8 cellular contexts compared by ENCODE assay signal in the genomic region with DNA sequence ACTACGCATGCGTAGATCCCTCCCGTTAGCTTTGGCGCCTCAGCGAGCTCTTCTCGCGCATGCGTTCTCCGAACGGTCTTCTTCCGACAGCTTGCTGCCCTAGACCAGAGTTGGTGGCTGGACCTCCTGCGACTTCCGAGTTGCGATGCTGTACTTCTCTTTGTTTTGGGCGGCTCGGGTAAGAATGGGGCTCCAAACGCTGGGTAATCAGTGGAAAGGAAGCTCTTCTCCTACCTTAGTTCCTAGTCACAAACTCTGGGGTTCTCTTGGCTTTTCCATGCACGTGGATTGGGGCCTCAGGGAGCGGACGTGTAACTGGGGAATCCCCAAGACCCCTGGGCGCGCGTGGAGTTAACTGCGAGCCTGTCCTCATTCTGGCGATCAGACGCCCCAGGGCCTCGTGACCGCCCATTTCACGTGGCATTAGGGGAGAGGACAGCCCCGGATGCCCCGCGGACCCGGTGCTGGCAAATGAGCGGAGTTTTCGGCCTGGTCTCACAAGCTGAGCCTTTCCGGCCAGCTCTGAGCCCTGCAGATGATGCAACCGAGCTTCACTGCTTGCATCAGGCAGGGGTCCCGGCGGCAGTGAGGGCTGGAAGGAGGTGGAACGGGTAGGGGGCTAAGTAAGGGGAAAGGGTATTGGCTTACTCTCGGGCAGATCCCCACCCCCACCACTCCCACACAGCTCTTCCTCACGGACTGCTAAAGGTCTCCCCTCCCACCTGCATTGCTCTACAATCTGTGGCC. TPM values are rescaled to one million over a fixed set of nuclear protein-coding genes. Genes with fewer than 3 reads are reported as not detected.
A peak's percentile ranks its signal among the peaks of the same experiment; 100 is the strongest.
DNase-seq lines count a peak whose midpoint lies in the region; ATAC-seq, FAIRE-seq and TF ChIP-seq lines count a peak whose summit lies in the region.

A gene (plus strand): TSS at position 78 of the 747 bp plus-strand sequence. CDS start 68 bp downstream, at position 146.

- peak within 1 kb of the TSS; percentile 98 to 99 (median 99) for H3K4me3 Mint-ChIP-seq in CD4-positive, CD25-positive, alpha-beta regulatory T cell
- peak within 1 kb of the TSS; percentile 97 for H3K4me3 Mint-ChIP-seq in memory B cell

- peak within 1 kb of the TSS; percentile 42 for H4K5ac ChIP-seq in H1 (ENCODE audit: insufficient read length, low read depth, low read length)

- peak within 1 kb of the TSS; percentile 90 to 99 (median 96) for H3K9ac ChIP-seq in H1 (replicated peaks in 1 of 4; ENCODE audit: extremely low read depth in 1 of 4, low read depth in 3 of 4, low read length in 3 of 4)

- H4K91ac ChIP-seq in H1 (replicated peaks; ENCODE audit: insufficient read length, low read length) = peak within 1 kb of the TSS; percentile 84

- H3K9me3 Mint-ChIP-seq in CD4-positive, CD25-positive, alpha-beta regulatory T cell = peaks cover 0 to 3% (median 0%) of the 10 kb centered on the region in 7 donors
- no peaks in the 10 kb centered on the region for H3K9me3 Mint-ChIP-seq in memory B cell

- H2BK5ac ChIP-seq in H1 (ENCODE audit: low read depth, low read length) = peak within 1 kb of the TSS; percentile 96

- peaks cover 11% of the 10 kb centered on the region for H3K79me1 ChIP-seq in H1 (ENCODE audit: low read depth, low read length)

- no peaks in the 10 kb centered on the region for H3K27me3 ChIP-seq in CD4-positive, CD25-positive, alpha-beta regulatory T cell (ENCODE audit: control insufficient read depth, insufficient read depth, low read length)
- peaks cover 11 to 32% (median 26%) of the 10 kb centered on the region in 4 experiments for H3K27me3 ChIP-seq in H1 (replicated peaks in 1 of 4; ENCODE audit: control insufficient read depth in 3 of 4, extremely low read depth in 1 of 4, insufficient read depth in 3 of 4, low read length in 3 of 4)

- FAIRE-seq in H1 (lab: Jason Lieb, UNC) = peak; percentile 98

- peak within 1 kb of the TSS; percentile 75; the same call in 1 of the 2 replicates for H2BK15ac ChIP-seq in H1 (ENCODE audit: low read length)

- H3K36me3 Mint-ChIP-seq in CD4-positive, CD25-positive, alpha-beta regulatory T cell = peaks cover 34% of the 10 kb centered on the region
- H3K36me3 Mint-ChIP-seq in memory B cell = peaks cover 27% of the 10 kb centered on the region

- H4K20me1 ChIP-seq in H1 (replicated peaks in 1 of 2; ENCODE audit: control insufficient read depth in 1 of 2, insufficient read depth in 2 of 2, low read length in 2 of 2) = peaks cover 12 to 28% of the 10 kb centered on the region in 2 experiments

- no peak within 1 kb of the TSS for H2AFZ ChIP-seq in H1 (ENCODE audit: low read length)

- no peak within 1 kb of the TSS for H2BK120ac ChIP-seq in H1 (replicated peaks; ENCODE audit: low read depth, low read length)

- peak within 1 kb of the TSS; percentile 94 for H3K4me3 ChIP-seq in CD4-positive, CD25-positive, alpha-beta regulatory T cell (ENCODE audit: low read depth, low read length)
- H3K4me3 ChIP-seq in H1 (ENCODE audit: extremely low read depth in 1 of 4, insufficient read depth in 2 of 4, low read depth in 3 of 4, low read length in 4 of 4) = peak within 1 kb of the TSS; percentile 69 to 93 (median 81)

- peak within 1 kb of the TSS; percentile 93 for H3K18ac ChIP-seq in H1 (ENCODE audit: extremely low read depth, low read length)

- 1% methylated on average over 42 of the region's 42 CpGs; no CpG with 5 or more reads in 1 of the 2 experiments for WGBS in H1 (ENCODE audit: extremely low coverage in 1 of 2, insufficient coverage in 1 of 2, insufficient read length in 1 of 2, insufficient replicate concordance in 2 of 2, low coverage in 1 of 2, low lambda C conversion rate in 2 of 2, missing lambda C conversion rate in 1 of 2), 2 experiments

- H2AK5ac ChIP-seq in H1 (ENCODE audit: low read depth, low read length) = peak within 1 kb of the TSS; percentile 68

- DNase-seq in CD4-positive, CD25-positive, alpha-beta regulatory T cell = peak; percentile 90 to 96 (median 92)
- peak; percentile 88 for DNase-seq in HT1080 (ENCODE audit: low read depth)
- peak; percentile 94 to 98 for DNase-seq in NOMO-1 (lab: John Stamatoyannopoulos, UW; ENCODE audit: unreplicated experiment in 2 of 2)
- DNase-seq in activated CD8-positive, alpha-beta memory T cell treated with anti-CD3 and anti-CD28 coated beads for 24 hours = peak; percentile 95
- peak; percentile 91 to 94 for DNase-seq in H1 (ENCODE audit: low read depth in 1 of 2, low spot score in 2 of 2)
- peak; percentile 81 to 89 for DNase-seq in memory B cell (ENCODE audit: low spot score in 2 of 2)
- peak; percentile 91 for DNase-seq in stimulated activated CD8-positive, alpha-beta memory T cell treated with anti-CD3 and anti-CD28 coated beads, Interleukin-12 subunit alpha, Interleukin-12 subunit beta, amount 100 ng/mL, for 1 hour (ENCODE audit: low read depth)

- H3K27ac ChIP-seq in CD4-positive, CD25-positive, alpha-beta regulatory T cell (ENCODE audit: insufficient read depth, low read length, poor library complexity, severe bottlenecking) = peak within 1 kb of the TSS; percentile 76
- H3K27ac ChIP-seq in H1 (ENCODE audit: low read depth, low read length) = peak within 1 kb of the TSS; percentile 85

- H3K36me3 ChIP-seq in CD4-positive, CD25-positive, alpha-beta regulatory T cell (ENCODE audit: control insufficient read depth, insufficient read depth, low read length) = peaks cover 27% of the 10 kb centered on the region
- H3K36me3 ChIP-seq in H1 (ENCODE audit: control insufficient read depth in 2 of 4, insufficient read depth in 4 of 4, low read length in 3 of 4) = peaks cover 29 to 42% (median 35%) of the 10 kb centered on the region in 4 experiments

- peak within 1 kb of the TSS; percentile 1 for H3K4ac ChIP-seq in H1 (replicated peaks; ENCODE audit: insufficient read length, low read depth, low read length)

- H3K23me2 ChIP-seq in H1 (ENCODE audit: low read depth, low read length) = peaks cover 14% of the 10 kb centered on the region

- TF ChIP-seq CTCF in H1 (IDR thresholded peaks at IDR 0.05; ENCODE audit: control extremely low read depth in 1 of 3, insufficient read depth in 1 of 3, low read depth in 1 of 3, low read length in 3 of 3) = no peak

- CTCF ChIA-PET in H1 (lab: Charles Lee; ENCODE audit: partially characterized antibody) = interaction anchor here (0.7 to 27.9 kb wide), 11 partner anchors 13 to 229 kb away, joined by 3 to 726 read pairs (median 3); a partner anchor contains a TSS

- H3K4me1 Mint-ChIP-seq in CD4-positive, CD25-positive, alpha-beta regulatory T cell = peaks cover 14 to 85% (median 50%) of the 10 kb centered on the region in 4 donors
- peaks cover 53% of the 10 kb centered on the region for H3K4me1 Mint-ChIP-seq in memory B cell

- H3K27ac Mint-ChIP-seq in CD4-positive, CD25-positive, alpha-beta regulatory T cell = peak within 1 kb of the TSS; percentile 89 to 95 (median 95)
- peak within 1 kb of the TSS; percentile 96 for H3K27ac Mint-ChIP-seq in memory B cell

- peak within 1 kb of the TSS; percentile 88 for H3K56ac ChIP-seq in H1 (replicated peaks; ENCODE audit: insufficient read length, low read depth, low read length)

- H3K14ac ChIP-seq in H1 (ENCODE audit: insufficient read length) = no peak within 1 kb of the TSS

- H3K4me1 ChIP-seq in CD4-positive, CD25-positive, alpha-beta regulatory T cell (ENCODE audit: control insufficient read depth, insufficient read depth, low read length, poor library complexity, severe bottlenecking) = peaks cover 75% of the 10 kb centered on the region
- H3K4me1 ChIP-seq in H1 (replicated peaks in 1 of 4; ENCODE audit: control insufficient read depth in 3 of 4, insufficient read depth in 4 of 4, low read length in 3 of 4) = peaks cover 4 to 43% (median 21%) of the 10 kb centered on the region in 4 experiments

- 0 out of 3 replicates have a peak, but pooled peaks of 1 of the 2 experiments have one; percentile 37 for TF ChIP-seq EP300 in H1 (IDR thresholded peaks at IDR 0.05; ENCODE audit: borderline replicate concordance in 1 of 2, low read depth in 2 of 2, low read length in 2 of 2)

- TF ChIP-seq RAD21 in H1 (IDR thresholded peaks at IDR 0.05 in 1 of 2, conservative IDR thresholded peaks at IDR 0.05 in 1 of 2; ENCODE audit: low read depth in 2 of 2, low read length in 2 of 2) = no peak

- peak within 1 kb of the TSS; percentile 98 for H4K8ac ChIP-seq in H1 (ENCODE audit: extremely low read depth, insufficient read depth, low read length)

- peak; percentile 45 to 47 for ATAC-seq in CD4-positive, CD25-positive, alpha-beta regulatory T cell (ENCODE audit: low read depth in 2 of 2)
- ATAC-seq in GM19455 (IDR thresholded peaks at IDR 0.05; ENCODE audit: unreplicated experiment) (peak; percentile 52), memory B cell (ENCODE audit: low read depth) (peak; percentile 51)

- H2BK20ac ChIP-seq in H1 (ENCODE audit: low read length) = no peak within 1 kb of the TSS

- H3K4me2 ChIP-seq in H1 (ENCODE audit: insufficient read depth in 1 of 2, low read depth in 2 of 2, low read length in 2 of 2) = peak within 1 kb of the TSS; percentile 94 to 95

- POLR2A ChIA-PET in H1 (lab: Charles Lee; ENCODE audit: partially characterized antibody) = interaction anchor here (0.6 to 23.7 kb wide), 35 partner anchors 0 to 1125 kb away, joined by 3 to 852 read pairs (median 6); a partner anchor contains a TSS

- peaks cover 16% of the 10 kb centered on the region for H3K27me3 Mint-ChIP-seq in CD4-positive, CD25-positive, alpha-beta regulatory T cell
- H3K27me3 Mint-ChIP-seq in memory B cell = peaks cover 5% of the 10 kb centered on the region

- no peak within 1 kb of the TSS for H3K23ac ChIP-seq in H1 (ENCODE audit: insufficient read length)

- TF ChIP-seq POLR2A in H1 (IDR thresholded peaks at IDR 0.05; ENCODE audit: control extremely low read depth in 1 of 2, low read depth in 2 of 2, low read length in 2 of 2) = peak in 1 of 2 experiments; percentile 68; a peak in 2 of 3 replicates

- peaks cover 6 to 15% of the 10 kb centered on the region in 2 experiments; a peak in 3 of 4 replicates for H3K79me2 ChIP-seq in H1 (ENCODE audit: control insufficient read depth in 1 of 2, insufficient read depth in 2 of 2, low read length in 2 of 2)

- peak within 1 kb of the TSS; percentile 41 for H2BK12ac ChIP-seq in H1 (ENCODE audit: low read depth, low read length)

- no peaks in the 10 kb centered on the region for H3K9me3 ChIP-seq in CD4-positive, CD25-positive, alpha-beta regulatory T cell (ENCODE audit: control insufficient read depth in 2 of 2, low read length in 2 of 2)
- H3K9me3 ChIP-seq in H1 (ENCODE audit: insufficient read depth in 2 of 2, low read depth in 1 of 2, low read length in 1 of 2) = no peaks in the 10 kb centered on the region

RNA-seq across cellular contexts. Expression of the gene that starts here (rescaled TPM):
- 108 TPM for total RNA-seq in CD4-positive, CD25-positive, alpha-beta regulatory T cell
- polyA plus RNA-seq in CD4-positive, CD25-positive, alpha-beta regulatory T cell = 100 to 1,000 TPM; 214 to 300 (median 228) TPM
- total RNA-seq in HT1080 (2014; rRNA removed; shearing (Covaris generic)) = 263 and 293 TPM in 2 replicates
- 324 and 347 TPM in 2 replicates for polyA plus RNA-seq in HT1080 (2015; cell fraction: cytosol; rRNA removed)
- polyA plus RNA-seq in HT1080 (2015; cell fraction: nucleus; rRNA removed) = 477 and 488 TPM in 2 replicates
- total RNA-seq in H1 (2021; fragmentation: NEBNext Ultra II Directional; extraction: Animal tissue kit (Norgen Biotek cat#: 25700)) = 274 and 283 TPM in 2 replicates
- polyA plus RNA-seq in H1 (2011; rRNA removed) = 520 and 847 TPM in 2 replicates
- 535 TPM for polyA plus RNA-seq in H1 (2011; cell fraction: cytosol; rRNA removed)
- polyA plus RNA-seq in H1 (2011; cell fraction: nucleus; rRNA removed) = 681 TPM
- polyA plus RNA-seq in H1 (2012, experiment 1 of 2) = 231 to 352 TPM (median 336 TPM) in 4 replicates
- 385 TPM for polyA plus RNA-seq in H1 (2012, experiment 2 of 2)
- 209 TPM for polyA plus RNA-seq in H1 (2013, experiment 1 of 2)
- polyA plus RNA-seq in H1 (2013, experiment 2 of 2) = 189 TPM
- polyA minus RNA-seq in H1 (2011; rRNA and poly(A)+ RNA removed) = 316 and 343 TPM in 2 replicates
- polyA minus RNA-seq in H1 (2011; cell fraction: cytosol; rRNA and poly(A)+ RNA removed) = 236 TPM
- 206 TPM for polyA minus RNA-seq in H1 (2011; cell fraction: nucleus; rRNA and poly(A)+ RNA removed)

Comparison
In these comparisons a context has a peak if more than half of its experiments do, and no peak if none do; other contexts are left out.
1. Peak in every context shown above with its lines: DNase-seq, ATAC-seq, H3K4me3 ChIP-seq and H3K27ac ChIP-seq.